8 cellular contexts compared by ENCODE assay signal in genomic region chr3:12869025-12869695, GRCh38. TPM values are rescaled to one million over a fixed set of nuclear protein-coding genes. Genes with fewer than 3 reads are reported as not detected.
DNase-seq lines count a peak whose midpoint lies in the region; ATAC-seq and TF ChIP-seq lines count a peak whose summit lies in the region.

No MANE protein-coding gene starts in this region.

- no peaks in the 10 kb centered on the region; the same call in 1 of the 2 replicates for H3K27me3 ChIP-seq in GM06990 (replicated peaks; ENCODE audit: control insufficient read depth, insufficient read depth, low read length)
- H3K27me3 ChIP-seq in Peyer's patch, result no peaks in the 10 kb centered on the region
- no peaks in the 10 kb centered on the region for H3K27me3 ChIP-seq in neural cell (ENCODE audit: insufficient read depth, low read depth, low read length)

- H3K9me3 ChIP-seq in Peyer's patch (no peaks in the 10 kb centered on the region), neural cell (ENCODE audit: low read length) (no peaks in the 10 kb centered on the region)

- no peak for TF ChIP-seq RAD21 in neural cell (conservative IDR thresholded peaks at IDR 0.05)

- H3K36me3 ChIP-seq in GM06990 (ENCODE audit: control insufficient read depth, insufficient read depth, low read length) (no peaks in the 10 kb centered on the region), Peyer's patch (no peaks in the 10 kb centered on the region), neural cell (ENCODE audit: insufficient read depth, low read length) (no peaks in the 10 kb centered on the region)

- TF ChIP-seq CTCF in GM06990 (IDR thresholded peaks at IDR 0.05; ENCODE audit: insufficient read depth, low read length, poor library complexity, severe bottlenecking) (no peak), Peyer's patch (IDR thresholded peaks at IDR 0.05) (no peak), neural cell (IDR thresholded peaks at IDR 0.05; ENCODE audit: poor library complexity, severe bottlenecking) (no peak)

- H3K4me3 ChIP-seq in GM06990 (replicated peaks; ENCODE audit: low read depth, low read length), result peak overlapping the region; percentile 48
- H3K4me3 ChIP-seq in Peyer's patch, result peak overlapping the region; percentile 6 to 42 (median 16)
- peak overlapping the region; percentile 49 for H3K4me3 ChIP-seq in neural cell (ENCODE audit: low read length)

- peaks cover 0 to 12% (median 6%) of the 10 kb centered on the region in 4 donors for H3K4me1 ChIP-seq in Peyer's patch

- no peak for TF ChIP-seq POLR2A in Peyer's patch (IDR thresholded peaks at IDR 0.05)
- TF ChIP-seq POLR2A in GM18505 (IDR thresholded peaks at IDR 0.05; ENCODE audit: borderline replicate concordance, extremely low read depth, insufficient read depth, insufficient read length), result no peak

- peak; percentile 41 for DNase-seq in GM06990 (ENCODE audit: extremely low read depth, insufficient read length)
- DNase-seq in Peyer's patch, result peak; percentile 66 to 79 (median 70)
- DNase-seq in effector CD8-positive, alpha-beta T cell (lab: John Stamatoyannopoulos, UW), result peak; percentile 8
- no peak for DNase-seq in effector CD4-positive, alpha-beta T cell
- DNase-seq in MV-4-11 (lab: John Stamatoyannopoulos, UW), result no peak

- TF ChIP-seq EP300 in neural cell (conservative IDR thresholded peaks at IDR 0.05; ENCODE audit: poor library complexity, severe bottlenecking), result no peak

- peak; percentile 56 for ATAC-seq in GM21825 (IDR thresholded peaks at IDR 0.05; ENCODE audit: unreplicated experiment)
- no peak for ATAC-seq in GM18505 (IDR thresholded peaks at IDR 0.05; ENCODE audit: unreplicated experiment)

- no peaks in the 10 kb centered on the region for H3K9me2 ChIP-seq in neural cell (ENCODE audit: insufficient read depth, low read length)

- no peaks in the 10 kb centered on the region for H3F3A ChIP-seq in neural cell (ENCODE audit: insufficient read depth, low read length, poor library complexity, severe bottlenecking)

- H3K9ac ChIP-seq in neural cell (ENCODE audit: low read length), result no peak overlapping the region

- H3K27ac ChIP-seq in Peyer's patch, result no peak overlapping the region
- H3K27ac ChIP-seq in neural cell (ENCODE audit: low read length), result no peak overlapping the region

- H2AFZ ChIP-seq in neural cell (ENCODE audit: low read depth, low read length), result no peak overlapping the region

- no peak overlapping the region for H3K4me2 ChIP-seq in neural cell (ENCODE audit: low read length)

- H4K20me1 ChIP-seq in neural cell (ENCODE audit: insufficient read depth), result no peaks in the 10 kb centered on the region

- H3K79me2 ChIP-seq in neural cell (replicated peaks; ENCODE audit: insufficient read depth, low read length), result no peaks in the 10 kb centered on the region

TF ChIP-seq in neural cell, 6 proteins besides CTCF, POLR2A, EP300 and RAD21:
- TF ChIP-seq REST (IDR thresholded peaks at IDR 0.05; ENCODE audit: borderline replicate concordance) (no peak), TAF1 (IDR thresholded peaks at IDR 0.05; ENCODE audit: low read depth) (no peak), MXI1 (conservative IDR thresholded peaks at IDR 0.05; ENCODE audit: poor library complexity, severe bottlenecking) (no peak), EZH2 (IDR thresholded peaks at IDR 0.05; ENCODE audit: borderline replicate concordance, insufficient read depth, low read length, poor library complexity, severe bottlenecking) (no peak), POLR2AphosphoS5 (IDR thresholded peaks at IDR 0.05) (no peak), SMC3 (conservative IDR thresholded peaks at IDR 0.05; ENCODE audit: poor library complexity) (no peak)

RNA-seq across cellular contexts. Expression of gene RPL32, which starts 27.8 kb away (rescaled TPM):
- 100 to 1,000 TPM; 258 to 541 (median 430) TPM for total RNA-seq in Peyer's patch
- 1,160 and 1,223 TPM in 2 replicates for polyA plus RNA-seq in neural cell
- polyA minus RNA-seq in neural cell, result 368 and 369 TPM in 2 replicates

Comparison
In these comparisons a context has a peak if more than half of its experiments do, and no peak if none do; other contexts are left out.
1. DNase-seq: peak in GM06990 (single experiment), Peyer's patch (3 of 3) and effector CD8-positive, alpha-beta T cell (single experiment); none in effector CD4-positive, alpha-beta T cell (single experiment) and MV-4-11 (single experiment).
2. Peak in every context shown above with its lines, with median percentiles within 50 percentile points of each other: H3K4me3 ChIP-seq.